ENCODE assay signal across 9 cellular contexts in genomic region chr16:86547286-86547685, GRCh38. TPM values are rescaled to one million over a fixed set of nuclear protein-coding genes. Genes with fewer than 3 reads are reported as not detected.
"Had no signal": no experiment of that assay in that cellular context is flagged by ENCODE, and none has a peak within 500 bp of the region (broad histone marks: within the 10 kb centered on the region; RNA-seq: fewer than 3 reads in every experiment).

No MANE protein-coding gene starts in this region.

- H3K4me3 Mint-ChIP-seq: HFFc6 had no signal

- H3K27ac Mint-ChIP-seq: HFFc6 had no signal

- H3K4me1 ChIP-seq: HAP-1 had no signal

- H3K9ac ChIP-seq: GM23248 had no signal

- H3K27ac ChIP-seq: GM23248, HL-60 had no signal

- H3K4me3 ChIP-seq: GM23248, HAP-1, K562 had no signal

- H3K9me3 Mint-ChIP-seq: HFFc6 had no signal

- H2AFZ ChIP-seq: GM23248 had no signal

- H3K9me3 ChIP-seq: HAP-1 had no signal

- ATAC-seq: HCT116, K562 had no signal

- DNase-seq: GM23248, GOT3, H7, HFFc6, IMR-90 had no signal

RNA-seq across cellular contexts. Expression of gene FOXL1, which starts 31.1 kb away (rescaled TPM):
- total RNA-seq: K562 had no signal
- polyA plus RNA-seq: K562 had no signal

RNA-seq across cellular contexts. Expression of gene FOXF1, which starts 37.0 kb away (rescaled TPM):
- total RNA-seq: H7 had no signal
- polyA plus RNA-seq: K562 had no signal
